ENCODE assay signal across 22 cellular contexts in genomic region chr3:132326251-132326650, GRCh38. TPM values are rescaled to one million over a fixed set of nuclear protein-coding genes. Genes with fewer than 3 reads are reported as not detected.
A peak's percentile ranks its signal among the peaks of the same experiment; 100 is the strongest.
DNase-seq lines count a peak whose midpoint lies in the region; ATAC-seq, FAIRE-seq and TF ChIP-seq lines count a peak whose summit lies in the region.
"Had no signal": no experiment of that assay in that cellular context is flagged by ENCODE, and none has a peak within 500 bp of the region (broad histone marks: within the 10 kb centered on the region; RNA-seq: fewer than 3 reads in every experiment).

No MANE protein-coding gene starts in this region.

- BruUV-seq in HepG2 (replicated peaks; lab: Mats Ljungman, UMichigan): no TSS peak

- in situ Hi-C loops in HepG2 (cut with HindIII; ENCODE audit: extremely low pct_ligation_motif_present, low pct_unique_long_range_greater_than_20kb): no loop called here

- H3K27ac ChIP-seq in HepG2 (ENCODE audit: extremely low read length, insufficient read depth, low read length) (no peak overlapping the region), right lobe of liver (no peak overlapping the region), upper lobe of right lung (peak overlapping the region; percentile 71), left lung (peak overlapping the region in 1 of 2 donors; percentile 51)
- H3K27ac ChIP-seq: A549, dorsolateral prefrontal cortex, epithelial cell of prostate, HL-60, parathyroid adenoma had no signal

- no peak overlapping the region for H3K9ac ChIP-seq in HepG2 (ENCODE audit: insufficient read depth, low read depth, low read length)
- H3K9ac ChIP-seq: parathyroid adenoma had no signal

- DNase-seq in HepG2 (ENCODE audit: low spot score) (no peak), right lobe of liver (no peak), epithelial cell of proximal tubule (ENCODE audit: low read depth) (peak; percentile 16), upper lobe of right lung (no peak), EL (no peak), left lung (no peak)
- DNase-seq: aorta; dorsolateral prefrontal cortex; foreskin melanocyte; hippocampal formation; naive thymus-derived CD8-positive, alpha-beta T cell; NCI-H2029 treated with DMSO at 0.1 percent for 48 hours; NCI-H345; SW 1271 had no signal

- 24% methylated on average over 2 of the region's 2 CpGs for WGBS in HepG2 (ENCODE audit: low lambda C conversion rate)
- WGBS in right lobe of liver (ENCODE audit: insufficient coverage, low coverage, low lambda C conversion rate, missing lambda C conversion rate): 57% methylated on average over 2 of the region's 2 CpGs

- H3K4me1 ChIP-seq in HepG2 (ENCODE audit: insufficient read depth, low read length) (no peaks in the 10 kb centered on the region), right lobe of liver (no peaks in the 10 kb centered on the region), upper lobe of right lung (no peaks in the 10 kb centered on the region), left lung (peaks cover 8 to 23% of the 10 kb centered on the region in 2 donors)
- H3K4me1 ChIP-seq: A549, parathyroid adenoma had no signal

- no peaks in the 10 kb centered on the region for H3K27me3 ChIP-seq in HepG2 (ENCODE audit: control insufficient read depth in 1 of 2, insufficient read depth in 2 of 2, low read length in 2 of 2)
- no peaks in the 10 kb centered on the region for H3K27me3 ChIP-seq in right lobe of liver
- no peaks in the 10 kb centered on the region for H3K27me3 ChIP-seq in upper lobe of right lung
- no peaks in the 10 kb centered on the region for H3K27me3 ChIP-seq in left lung
- H3K27me3 ChIP-seq: dorsolateral prefrontal cortex had no signal

- H3K79me2 ChIP-seq in HepG2 (ENCODE audit: insufficient read depth, low read length): no peaks in the 10 kb centered on the region
- H3K79me2 ChIP-seq: parathyroid adenoma had no signal

- H3K36me3 ChIP-seq in HepG2 (replicated peaks in 1 of 2; ENCODE audit: control insufficient read depth in 1 of 2, insufficient read depth in 2 of 2, low read length in 2 of 2) (no peaks in the 10 kb centered on the region), right lobe of liver (no peaks in the 10 kb centered on the region), upper lobe of right lung (no peaks in the 10 kb centered on the region), left lung (peaks cover 0 to 26% of the 10 kb centered on the region in 2 donors)

- H2AFZ ChIP-seq in HepG2 (ENCODE audit: low read length): no peak overlapping the region
- H2AFZ ChIP-seq: parathyroid adenoma had no signal

- no peak for TF ChIP-seq POLR2A in HepG2 (IDR thresholded peaks at IDR 0.05; ENCODE audit: insufficient read depth in 1 of 2, low read depth in 2 of 2, low read length in 2 of 2)
- TF ChIP-seq POLR2A in right lobe of liver (IDR thresholded peaks at IDR 0.05): no peak

- no peak overlapping the region for H3K4me2 ChIP-seq in HepG2 (ENCODE audit: low read depth, low read length)
- H3K4me2 ChIP-seq: A549 had no signal

- FAIRE-seq in HepG2 (lab: Jason Lieb, UNC): no peak
- FAIRE-seq: A549, keratinocyte had no signal

- H4K20me1 ChIP-seq in HepG2 (ENCODE audit: insufficient read depth, low read length): no peaks in the 10 kb centered on the region

- intact Hi-C loops in HepG2 (cut with micrococcal nuclease; ENCODE audit: unreplicated experiment): no loop called here
- intact Hi-C loops in right lobe of liver (cut with DNase I): no loop called here
- intact Hi-C loops in upper lobe of right lung (cut with DNase I): no loop called here
- intact Hi-C loops in left lung (cut with DNase I): no loop called here

- no peak for TF ChIP-seq RAD21 in HepG2 (CRISPR knock-in tag; IDR thresholded peaks at IDR 0.05)

- TF ChIP-seq CTCF in HepG2 (CRISPR knock-in tag; IDR thresholded peaks at IDR 0.05) (no peak), right lobe of liver (IDR thresholded peaks at IDR 0.05) (no peak), epithelial cell of proximal tubule (conservative IDR thresholded peaks at IDR 0.05; ENCODE audit: low read depth, low read length) (no peak), upper lobe of right lung (IDR thresholded peaks at IDR 0.05) (no peak), left lung (IDR thresholded peaks at IDR 0.05) (no peak)

- no peak for TF ChIP-seq EP300 in HepG2 (IDR thresholded peaks at IDR 0.05; ENCODE audit: low read depth in 2 of 2, low read length in 2 of 2)
- no peak for TF ChIP-seq EP300 in HepG2 (CRISPR knock-in tag; IDR thresholded peaks at IDR 0.05; ENCODE audit: borderline replicate concordance)

- H3K4me3 ChIP-seq in HepG2 (replicated peaks in 1 of 3; ENCODE audit: insufficient read depth in 1 of 3, low read depth in 2 of 3, low read length in 3 of 3): no peak overlapping the region
- no peak overlapping the region for H3K4me3 ChIP-seq in right lobe of liver
- no peak overlapping the region for H3K4me3 ChIP-seq in epithelial cell of proximal tubule (ENCODE audit: low read depth, low read length)
- no peak overlapping the region for H3K4me3 ChIP-seq in upper lobe of right lung
- H3K4me3 ChIP-seq in left lung: no peak overlapping the region
- H3K4me3 ChIP-seq: A549, dorsolateral prefrontal cortex had no signal

- no peak for ATAC-seq in HepG2
- ATAC-seq in right lobe of liver: no peak
- peak; percentile 51 for ATAC-seq in HG03175 (IDR thresholded peaks at IDR 0.05; ENCODE audit: unreplicated experiment)
- ATAC-seq in upper lobe of right lung: no peak
- ATAC-seq in left lung: no peak
- ATAC-seq in GM19455 (IDR thresholded peaks at IDR 0.05; ENCODE audit: unreplicated experiment): no peak
- ATAC-seq: A549; naive thymus-derived CD8-positive, alpha-beta T cell had no signal

- POLR2A ChIA-PET in HepG2 (lab: Yijun Ruan, JAX): no interaction called here

- H3K9me3 ChIP-seq in HepG2 (ENCODE audit: low read length) (no peaks in the 10 kb centered on the region), right lobe of liver (no peaks in the 10 kb centered on the region), upper lobe of right lung (no peaks in the 10 kb centered on the region), left lung (no peaks in the 10 kb centered on the region)
- H3K9me3 ChIP-seq: A549 had no signal

- CTCF ChIA-PET in HepG2 (lab: Yijun Ruan, JAX; ENCODE audit: low intra/inter-chr PET ratio, low total read pairs): no interaction called here

TF ChIP-seq in HepG2, 621 proteins besides CTCF, POLR2A, EP300 and RAD21:
- TF ChIP-seq CEBPB (IDR thresholded peaks at IDR 0.05; ENCODE audit: borderline replicate concordance, low read depth, low read length): peak; percentile 16; the same call in 1 of the 2 replicates
- no peak for TF ChIP-seq ELF3 (CRISPR knock-in tag; IDR thresholded peaks at IDR 0.05)
- no peak for TF ChIP-seq IRF1 (CRISPR knock-in tag; IDR thresholded peaks at IDR 0.05; ENCODE audit: low read depth)
- no peak for TF ChIP-seq ZMAT5 (CRISPR knock-in tag; IDR thresholded peaks at IDR 0.05; ENCODE audit: borderline replicate concordance, low read depth)
- TF ChIP-seq JUNB (CRISPR knock-in tag; IDR thresholded peaks at IDR 0.05; ENCODE audit: borderline replicate concordance): no peak

RNA-seq across cellular contexts. Expression of gene ACP3, which starts 9.0 kb away (rescaled TPM):
- not detected in 2 replicates for total RNA-seq in HepG2 (2016; rRNA removed; fragmentation: Illumina TruSeq; extraction: Trizol)
- not detected in 2 replicates for total RNA-seq in HepG2 (2016; cell fraction: cytosol; rRNA removed; fragmentation: Illumina TruSeq; extraction: Trizol; ENCODE audit: low read depth)
- total RNA-seq in HepG2 (2016; cell fraction: insoluble cytoplasmic fraction; rRNA removed; fragmentation: Illumina TruSeq; extraction: Trizol): not detected in 2 replicates
- not detected in 2 replicates for total RNA-seq in HepG2 (2016; cell fraction: membrane; rRNA removed; fragmentation: Illumina TruSeq; extraction: Trizol)
- not detected in 2 replicates for total RNA-seq in HepG2 (2016; cell fraction: nucleus; rRNA removed; fragmentation: Illumina TruSeq; extraction: Trizol)
- polyA plus RNA-seq in HepG2 (2011; rRNA removed): not detected in 2 replicates
- polyA plus RNA-seq in HepG2 (2011; cell fraction: cytosol; rRNA removed): not detected in 2 replicates
- polyA plus RNA-seq in HepG2 (2011; cell fraction: nucleus; rRNA removed): not detected in 2 replicates
- polyA plus RNA-seq in HepG2 (2012): not detected in 2 replicates
- polyA plus RNA-seq in HepG2 (2016; cell fraction: cytosol; fragmentation: Illumina TruSeq; extraction: Trizol; ENCODE audit: low read depth): not detected in 2 replicates
- not detected in 2 replicates for polyA plus RNA-seq in HepG2 (2016; cell fraction: insoluble cytoplasmic fraction; fragmentation: Illumina TruSeq; extraction: Trizol; ENCODE audit: low read depth)
- polyA plus RNA-seq in HepG2 (2016; cell fraction: membrane; fragmentation: Illumina TruSeq; extraction: Trizol; ENCODE audit: low read depth): not detected in 2 replicates
- polyA plus RNA-seq in HepG2 (2016; cell fraction: nucleus; fragmentation: Illumina TruSeq; extraction: Trizol; ENCODE audit: insufficient read depth, low read depth): not detected in 2 replicates
- polyA minus RNA-seq in HepG2 (2011; rRNA and poly(A)+ RNA removed; ENCODE audit: low replicate concordance): 9.4 TPM in 1 of 2 replicates, not detected in the other
- not detected in 2 replicates for polyA minus RNA-seq in HepG2 (2011; cell fraction: cytosol; rRNA and poly(A)+ RNA removed)
- not detected in 2 replicates for polyA minus RNA-seq in HepG2 (2011; cell fraction: nucleus; rRNA and poly(A)+ RNA removed)
- under 1 TPM in 5 of 6 experiments, not detected in 1; 0.12 to 0.49 (median 0.22) TPM for total RNA-seq in right lobe of liver
- total RNA-seq in epithelial cell of proximal tubule: 0.46 TPM in 1 of 2 replicates, not detected in the other
- 11.5 TPM for total RNA-seq in upper lobe of right lung
- total RNA-seq in left lung: 10 to 100 TPM; 11.9 to 24.3 TPM
- total RNA-seq: activated T-helper 1 cell treated with anti-CD3 and anti-CD28 coated beads, Interleukin-12 subunit alpha, Interleukin-12 subunit beta, Interleukin-2, Interleukin-4 antibody, amounts not matched to agents 30 ng/mL and 10 ng/mL and 1 ng/mL, durations not matched to agents 14 hours and 24 hours and 36 hours; naive thymus-derived CD8-positive, alpha-beta T cell had no signal
- polyA plus RNA-seq: naive thymus-derived CD8-positive, alpha-beta T cell had no signal
